In genomic region chr9:127943746-127944145, GRCh38 we compare ENCODE assay signal across 1 cellular context.
TF ChIP-seq lines count a peak whose summit lies in the region.

No MANE protein-coding gene starts in this region.

TF ChIP-seq in GM23338, 12 proteins besides CTCF, POLR2A, EP300 and RAD21 (continued from another document):
- no peak for TF ChIP-seq REST (IDR thresholded peaks at IDR 0.05; ENCODE audit: unreplicated experiment)
